ENCODE assay signal across 1 cellular context in genomic region chr12:44184499-44185206, GRCh38.
TF ChIP-seq lines count a peak whose summit lies in the region.

No MANE protein-coding gene starts in this region.

TF ChIP-seq in GM23338, 12 proteins besides CTCF, POLR2A, EP300 and RAD21 (continued from another document):
- TF ChIP-seq, protein P1, sequence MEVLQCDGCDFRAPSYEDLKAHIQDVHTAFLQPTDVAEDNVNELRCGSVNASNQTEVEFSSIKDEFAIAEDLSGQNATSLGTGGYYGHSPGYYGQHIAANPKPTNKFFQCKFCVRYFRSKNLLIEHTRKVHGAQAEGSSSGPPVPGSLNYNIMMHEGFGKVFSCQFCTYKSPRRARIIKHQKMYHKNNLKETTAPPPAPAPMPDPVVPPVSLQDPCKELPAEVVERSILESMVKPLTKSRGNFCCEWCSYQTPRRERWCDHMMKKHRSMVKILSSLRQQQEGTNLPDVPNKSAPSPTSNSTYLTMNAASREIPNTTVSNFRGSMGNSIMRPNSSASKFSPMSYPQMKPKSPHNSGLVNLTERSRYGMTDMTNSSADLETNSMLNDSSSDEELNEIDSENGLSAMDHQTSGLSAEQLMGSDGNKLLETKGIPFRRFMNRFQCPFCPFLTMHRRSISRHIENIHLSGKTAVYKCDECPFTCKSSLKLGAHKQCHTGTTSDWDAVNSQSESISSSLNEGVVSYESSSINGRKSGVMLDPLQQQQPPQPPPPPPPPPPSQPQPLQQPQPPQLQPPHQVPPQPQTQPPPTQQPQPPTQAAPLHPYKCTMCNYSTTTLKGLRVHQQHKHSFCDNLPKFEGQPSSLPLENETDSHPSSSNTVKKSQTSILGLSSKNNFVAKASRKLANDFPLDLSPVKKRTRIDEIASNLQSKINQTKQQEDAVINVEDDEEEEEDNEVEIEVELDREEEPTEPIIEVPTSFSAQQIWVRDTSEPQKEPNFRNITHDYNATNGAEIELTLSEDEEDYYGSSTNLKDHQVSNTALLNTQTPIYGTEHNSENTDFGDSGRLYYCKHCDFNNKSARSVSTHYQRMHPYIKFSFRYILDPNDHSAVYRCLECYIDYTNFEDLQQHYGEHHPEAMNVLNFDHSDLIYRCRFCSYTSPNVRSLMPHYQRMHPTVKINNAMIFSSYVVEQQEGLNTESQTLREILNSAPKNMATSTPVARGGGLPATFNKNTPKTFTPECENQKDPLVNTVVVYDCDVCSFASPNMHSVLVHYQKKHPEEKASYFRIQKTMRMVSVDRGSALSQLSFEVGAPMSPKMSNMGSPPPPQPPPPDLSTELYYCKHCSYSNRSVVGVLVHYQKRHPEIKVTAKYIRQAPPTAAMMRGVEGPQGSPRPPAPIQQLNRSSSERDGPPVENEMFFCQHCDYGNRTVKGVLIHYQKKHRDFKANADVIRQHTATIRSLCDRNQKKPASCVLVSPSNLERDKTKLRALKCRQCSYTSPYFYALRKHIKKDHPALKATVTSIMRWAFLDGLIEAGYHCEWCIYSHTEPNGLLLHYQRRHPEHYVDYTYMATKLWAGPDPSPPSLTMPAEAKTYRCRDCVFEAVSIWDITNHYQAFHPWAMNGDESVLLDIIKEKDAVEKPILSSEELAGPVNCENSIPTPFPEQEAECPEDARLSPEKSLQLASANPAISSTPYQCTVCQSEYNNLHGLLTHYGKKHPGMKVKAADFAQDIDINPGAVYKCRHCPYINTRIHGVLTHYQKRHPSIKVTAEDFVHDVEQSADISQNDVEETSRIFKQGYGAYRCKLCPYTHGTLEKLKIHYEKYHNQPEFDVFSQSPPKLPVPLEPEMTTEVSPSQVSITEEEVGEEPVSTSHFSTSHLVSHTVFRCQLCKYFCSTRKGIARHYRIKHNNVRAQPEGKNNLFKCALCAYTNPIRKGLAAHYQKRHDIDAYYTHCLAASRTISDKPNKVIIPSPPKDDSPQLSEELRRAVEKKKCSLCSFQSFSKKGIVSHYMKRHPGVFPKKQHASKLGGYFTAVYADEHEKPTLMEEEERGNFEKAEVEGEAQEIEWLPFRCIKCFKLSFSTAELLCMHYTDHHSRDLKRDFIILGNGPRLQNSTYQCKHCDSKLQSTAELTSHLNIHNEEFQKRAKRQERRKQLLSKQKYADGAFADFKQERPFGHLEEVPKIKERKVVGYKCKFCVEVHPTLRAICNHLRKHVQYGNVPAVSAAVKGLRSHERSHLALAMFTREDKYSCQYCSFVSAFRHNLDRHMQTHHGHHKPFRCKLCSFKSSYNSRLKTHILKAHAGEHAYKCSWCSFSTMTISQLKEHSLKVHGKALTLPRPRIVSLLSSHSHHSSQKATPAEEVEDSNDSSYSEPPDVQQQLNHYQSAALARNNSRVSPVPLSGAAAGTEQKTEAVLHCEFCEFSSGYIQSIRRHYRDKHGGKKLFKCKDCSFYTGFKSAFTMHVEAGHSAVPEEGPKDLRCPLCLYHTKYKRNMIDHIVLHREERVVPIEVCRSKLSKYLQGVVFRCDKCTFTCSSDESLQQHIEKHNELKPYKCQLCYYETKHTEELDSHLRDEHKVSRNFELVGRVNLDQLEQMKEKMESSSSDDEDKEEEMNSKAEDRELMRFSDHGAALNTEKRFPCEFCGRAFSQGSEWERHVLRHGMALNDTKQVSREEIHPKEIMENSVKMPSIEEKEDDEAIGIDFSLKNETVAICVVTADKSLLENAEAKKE (CRISPR knock-in tag; IDR thresholded peaks at IDR 0.05): no peak
- TF ChIP-seq EZH2phosphoT487 (IDR thresholded peaks at IDR 0.05; ENCODE audit: unreplicated experiment): no peak
- no peak for TF ChIP-seq NANOG (IDR thresholded peaks at IDR 0.05; ENCODE audit: borderline replicate concordance)
